Comparison of ENCODE assay signal across 8 cellular contexts in genomic region chr14:31561155-31561846, GRCh38. TPM values are rescaled to one million over a fixed set of nuclear protein-coding genes. Genes with fewer than 3 reads are reported as not detected.
DNase-seq lines count a peak whose midpoint lies in the region; ATAC-seq, FAIRE-seq and TF ChIP-seq lines count a peak whose summit lies in the region.

A gene with protein sequence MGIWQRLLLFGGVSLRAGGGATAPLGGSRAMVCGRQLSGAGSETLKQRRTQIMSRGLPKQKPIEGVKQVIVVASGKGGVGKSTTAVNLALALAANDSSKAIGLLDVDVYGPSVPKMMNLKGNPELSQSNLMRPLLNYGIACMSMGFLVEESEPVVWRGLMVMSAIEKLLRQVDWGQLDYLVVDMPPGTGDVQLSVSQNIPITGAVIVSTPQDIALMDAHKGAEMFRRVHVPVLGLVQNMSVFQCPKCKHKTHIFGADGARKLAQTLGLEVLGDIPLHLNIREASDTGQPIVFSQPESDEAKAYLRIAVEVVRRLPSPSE (plus strand): TSS chr14:31561404. CDS start chr14:31561440, 36 bp downstream.

- 0% methylated on average over 34 of the region's 34 CpGs for WGBS in pancreas, 2 donors

- H3K9me3 ChIP-seq in pancreas, result no peaks in the 10 kb centered on the region
- H3K9me3 ChIP-seq in tibial artery, result no peaks in the 10 kb centered on the region

- FAIRE-seq in pancreas (lab: Jason Lieb, UNC), result peak; percentile 94

- peaks cover 9% of the 10 kb centered on the region for H3K27me3 Mint-ChIP-seq in activated naive CD8-positive, alpha-beta T cell treated with anti-CD3 and anti-CD28 coated beads, Interleukin-2, amount 10 ng/mL, durations not matched to agents 7 days and 5 days

- intact Hi-C loops in Right ventricle myocardium superior (cut with DNase I), result loop anchor here (10.0 kb wide), 1 partner anchor 364 kb away; no protein-coding TSS in a partner anchor
- intact Hi-C loops in pancreas (cut with DNase I), result no loop called here
- intact Hi-C loops in tibial artery (cut with DNase I; ENCODE audit: low total_unique reads), result no loop called here

- H3K4me3 ChIP-seq in pancreas (peak within 1 kb of the TSS; percentile 58 to 94 (median 79)), tibial artery (peak within 1 kb of the TSS; percentile 82 to 84)

- peaks cover 11% of the 10 kb centered on the region for H3K4me1 Mint-ChIP-seq in activated naive CD8-positive, alpha-beta T cell treated with anti-CD3 and anti-CD28 coated beads, Interleukin-2, amount 10 ng/mL, durations not matched to agents 7 days and 5 days

- H3K9me3 Mint-ChIP-seq in activated naive CD8-positive, alpha-beta T cell treated with anti-CD3 and anti-CD28 coated beads, Interleukin-2, amount 10 ng/mL, durations not matched to agents 7 days and 5 days, result peaks cover 2% of the 10 kb centered on the region

- peak within 1 kb of the TSS; percentile 94 for H3K27ac Mint-ChIP-seq in activated naive CD8-positive, alpha-beta T cell treated with anti-CD3 and anti-CD28 coated beads, Interleukin-2, amount 10 ng/mL, durations not matched to agents 7 days and 5 days

- H3K27me3 ChIP-seq in pancreas (no peaks in the 10 kb centered on the region), tibial artery (no peaks in the 10 kb centered on the region)

- TF ChIP-seq CTCF in GM10248 (IDR thresholded peaks at IDR 0.05; ENCODE audit: control extremely low read depth, extremely low read depth, low read depth, missing control alignments), result no peak
- no peak for TF ChIP-seq CTCF in pancreas (IDR thresholded peaks at IDR 0.05)
- TF ChIP-seq CTCF in tibial artery (IDR thresholded peaks at IDR 0.05), result no peak

- DNase-seq in GM10248 (ENCODE audit: extremely low spot score) (peak; percentile 96), NCI-H1105 (lab: John Stamatoyannopoulos, UW) (peak; percentile 91), SKM-1 treated with dmso at 0.1 percent for 144 hours (lab: John Stamatoyannopoulos, UW; ENCODE audit: unreplicated experiment) (peak; percentile 66), Right ventricle myocardium superior (peak; percentile 98), pancreas (peak; percentile 92 to 99 (median 96)), tibial artery (peak; percentile 94 to 96)
- peak; percentile 98 for DNase-seq in activated naive CD8-positive, alpha-beta T cell treated with anti-CD3 and anti-CD28 coated beads, Interleukin-2, amount 10 ng/mL, durations not matched to agents 7 days and 5 days

- CTCF ChIA-PET in GM10248 (lab: Yijun Ruan, JAX), result interaction anchor here (1.1 kb wide), 1 partner anchor 15 kb away, joined by 4 read pairs; no protein-coding TSS in a partner anchor

- POLR2A ChIA-PET in GM10248 (lab: Yijun Ruan, JAX), result no interaction called here
- POLR2A ChIA-PET in activated naive CD8-positive, alpha-beta T cell treated with anti-CD3 and anti-CD28 coated beads, Interleukin-2, amount 10 ng/mL, durations not matched to agents 7 days and 5 days (lab: Charles Lee), result interaction anchor here (0.7 to 1.4 kb wide), 2 partner anchors 104 to 194 kb away, joined by 3 read pairs; no protein-coding TSS in a partner anchor

- peaks cover 0 to 2% (median 0%) of the 10 kb centered on the region in 3 donors for H3K4me1 ChIP-seq in pancreas
- H3K4me1 ChIP-seq in tibial artery, result peaks cover 0 to 13% (median 3%) of the 10 kb centered on the region in 4 donors

- ATAC-seq in HG02623 (IDR thresholded peaks at IDR 0.05; ENCODE audit: unreplicated experiment), result peak; percentile 97
- ATAC-seq in activated naive CD8-positive, alpha-beta T cell treated with anti-CD3 and anti-CD28 coated beads, Interleukin-2, amount 10 ng/mL, durations not matched to agents 7 days and 5 days (ENCODE audit: low read depth), result peak; percentile 96
- peak; percentile 99 for ATAC-seq in Right ventricle myocardium superior (ENCODE audit: poor library complexity)
- ATAC-seq in pancreas, result peak; percentile 98 to 100 (median 99)

- H3K27ac ChIP-seq in pancreas (peak within 1 kb of the TSS; percentile 56 to 86 (median 82)), tibial artery (peak within 1 kb of the TSS; percentile 83 to 88)

- peak within 1 kb of the TSS; percentile 88 for H3K4me3 Mint-ChIP-seq in activated naive CD8-positive, alpha-beta T cell treated with anti-CD3 and anti-CD28 coated beads, Interleukin-2, amount 10 ng/mL, durations not matched to agents 7 days and 5 days

- H3K36me3 ChIP-seq in pancreas, result no peaks in the 10 kb centered on the region
- no peaks in the 10 kb centered on the region for H3K36me3 ChIP-seq in tibial artery

- H3K36me3 Mint-ChIP-seq in activated naive CD8-positive, alpha-beta T cell treated with anti-CD3 and anti-CD28 coated beads, Interleukin-2, amount 10 ng/mL, durations not matched to agents 7 days and 5 days, result no peaks in the 10 kb centered on the region

RNA-seq across cellular contexts. Expression of the gene that starts here (rescaled TPM):
- total RNA-seq in activated naive CD8-positive, alpha-beta T cell treated with anti-CD3 and anti-CD28 coated beads, Interleukin-2, amount 10 ng/mL, durations not matched to agents 7 days and 5 days, result 1 to 10 TPM; 5.8 to 9.4 TPM
- 28.2 TPM for total RNA-seq in Right ventricle myocardium superior
- 1 to 10 TPM; 4.3 to 7.0 (median 5.5) TPM for total RNA-seq in pancreas
- polyA plus RNA-seq in pancreas, result 1 to 10 TPM; 2.1 to 3.9 TPM

Comparison
In these comparisons a context has a peak if more than half of its experiments do, and no peak if none do; other contexts are left out.
1. Peak in every context shown above with its lines: DNase-seq, ATAC-seq, H3K4me3 ChIP-seq and H3K27ac ChIP-seq.